In the genomic region with DNA sequence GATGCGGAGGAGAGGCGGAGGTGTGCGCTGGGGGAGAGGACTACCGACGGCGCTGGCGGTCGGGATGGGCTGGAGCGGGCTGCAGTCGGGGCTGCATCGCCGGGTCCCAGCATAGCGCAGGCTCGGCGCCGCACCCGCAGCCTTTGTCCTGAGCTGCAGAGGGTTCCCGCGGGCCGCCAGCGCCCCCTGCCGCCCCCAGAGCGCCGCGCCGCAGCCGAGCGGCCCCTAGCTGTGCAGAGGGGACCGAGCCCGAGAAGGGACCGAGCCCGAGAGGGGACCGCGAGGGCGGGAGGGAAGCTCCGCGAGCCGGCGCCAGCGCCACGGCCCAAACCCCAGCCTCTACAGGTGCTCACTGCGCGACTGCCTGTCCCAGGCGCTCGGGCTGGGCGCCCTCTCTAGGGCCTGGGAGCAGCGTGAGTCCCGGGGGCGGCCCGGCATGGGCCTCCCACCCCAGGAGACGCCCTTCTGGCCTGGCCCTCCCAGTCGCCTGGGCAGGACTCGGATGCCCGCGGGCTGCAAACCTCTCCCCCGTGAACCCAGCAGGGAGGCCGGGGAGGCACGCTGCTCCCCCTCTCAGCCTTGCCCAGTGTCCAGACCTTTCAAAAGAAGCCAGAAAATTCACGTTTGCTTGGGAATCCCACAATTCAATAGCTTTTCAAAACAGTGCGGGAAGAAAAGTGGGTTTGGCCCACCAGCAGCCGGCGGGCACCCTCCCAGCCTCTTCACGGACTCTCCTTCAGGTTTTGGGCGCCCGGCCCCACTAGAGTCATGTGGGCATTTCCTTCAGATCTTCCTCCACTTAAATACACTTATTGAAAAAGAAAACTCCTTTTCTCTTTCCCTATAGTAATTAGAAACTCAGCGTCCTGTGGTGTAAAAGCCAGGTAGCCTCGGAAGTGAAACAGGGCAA, we compare ENCODE assay signal across 8 cellular contexts.
DNase-seq lines count a peak whose midpoint lies in the region; ATAC-seq and FAIRE-seq lines count a peak whose summit lies in the region.

No MANE protein-coding gene starts in this region.

- H3K9me3 ChIP-seq in Karpas-422 (ENCODE audit: low read length) = no peaks in the 10 kb centered on the region

- intact Hi-C loops in left ventricle myocardium superior (cut with micrococcal nuclease) (no loop called here), posterior cingulate gyrus (cut with DNase I) (loop anchor here (1.0 to 10.0 kb wide), 6 partner anchors 87 to 933 kb away; a partner anchor contains a TSS)

- H3K36me3 ChIP-seq in Karpas-422 (ENCODE audit: insufficient read depth, low read length) = no peaks in the 10 kb centered on the region

- H3K9ac ChIP-seq in Karpas-422 (ENCODE audit: low read length) = no peak overlapping the region

- H3K4me3 ChIP-seq in Karpas-422 (ENCODE audit: low read length) = no peak overlapping the region

- no peaks in the 10 kb centered on the region for H3K27me3 ChIP-seq in Karpas-422 (ENCODE audit: low read length)

- no peak overlapping the region for H3K4me2 ChIP-seq in Karpas-422 (ENCODE audit: low read depth, low read length, poor library complexity, severe bottlenecking)

- DNase-seq in COR-L47 (lab: John Stamatoyannopoulos, UW) (peak; percentile 81), Karpas-422 (peak; percentile 91), RCC 7860 (ENCODE audit: low spot score) (peak; percentile 6), amniotic stem cell (lab: John Stamatoyannopoulos, UW) (peak; percentile 25), left ventricle myocardium superior (peak; percentile 80), posterior cingulate gyrus (peak; percentile 70 to 98 (median 80)), T1000 (lab: John Stamatoyannopoulos, UW) (no peak)

- H3K79me2 ChIP-seq in Karpas-422 (ENCODE audit: low read length) = no peaks in the 10 kb centered on the region

- no peak for FAIRE-seq in RCC 7860 (lab: Jason Lieb, UNC)

- no peaks in the 10 kb centered on the region for H3K4me1 ChIP-seq in Karpas-422 (ENCODE audit: low read length)

- peaks cover 11% of the 10 kb centered on the region for H4K20me1 ChIP-seq in Karpas-422 (ENCODE audit: insufficient read depth, low read depth, low read length)

- H3K9me2 ChIP-seq in Karpas-422 (replicated peaks; ENCODE audit: insufficient read depth, low read length) = no peaks in the 10 kb centered on the region

- ATAC-seq in GM21381 (IDR thresholded peaks at IDR 0.05; ENCODE audit: unreplicated experiment) (peak; percentile 83), left ventricle myocardium superior (peak; percentile 95)

- no peak overlapping the region for H2AFZ ChIP-seq in Karpas-422 (ENCODE audit: low read length)

- H3K27ac ChIP-seq in Karpas-422 (ENCODE audit: low read length) = no peak overlapping the region
